In the genomic region with DNA sequence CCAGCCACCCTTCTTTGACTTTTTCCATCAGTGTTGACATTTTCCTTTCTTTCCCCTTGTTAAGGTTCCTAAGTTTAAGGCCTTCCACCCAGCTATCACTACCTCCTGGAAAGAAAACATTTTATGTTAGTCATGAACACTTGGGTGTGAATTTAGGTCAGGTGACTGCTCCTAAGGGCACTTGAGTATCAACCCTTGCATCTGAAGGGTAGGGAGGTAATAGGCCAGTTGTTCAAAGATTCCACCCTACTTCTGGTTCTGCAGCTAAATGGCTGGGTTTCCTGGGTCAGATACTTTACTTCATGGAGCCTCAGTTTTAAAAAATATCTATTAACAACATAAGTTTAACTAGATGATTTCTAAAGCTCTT, we compare ENCODE assay signal across 23 cellular contexts. TPM values are rescaled to one million over a fixed set of nuclear protein-coding genes. Genes with fewer than 3 reads are reported as not detected.
DNase-seq lines count a peak whose midpoint lies in the region; ATAC-seq, FAIRE-seq and TF ChIP-seq lines count a peak whose summit lies in the region.
"Had no signal": no experiment of that assay in that cellular context is flagged by ENCODE, and none has a peak within 500 bp of the region (broad histone marks: within the 10 kb centered on the region; RNA-seq: fewer than 3 reads in every experiment).

No MANE protein-coding gene starts in this region.

- H3K27ac Mint-ChIP-seq in activated naive CD8-positive, alpha-beta T cell treated with anti-CD3 and anti-CD28 coated beads, Interleukin-2, amount 50 U/mL, for 24 hours = no peak overlapping the region
- H3K27ac Mint-ChIP-seq in neural crest cell (ENCODE audit: unreplicated experiment) = peak overlapping the region; percentile 51
- H3K27ac Mint-ChIP-seq: activated B cell treated with CpG ODN at 0.5 μM for 24 hours; neural progenitor cell; T-helper 2 cell treated with Interferon-gamma antibody and Interleukin-4, amounts not matched to agents 5 μg/mL and 100 μg/mL, for 36 hours had no signal

- no peak for TF ChIP-seq POLR2A in GM12892 (IDR thresholded peaks at IDR 0.05; ENCODE audit: low read depth, low read length)

- H3K9me3 ChIP-seq in tibial artery = no peaks in the 10 kb centered on the region
- H3K9me3 ChIP-seq: colonic mucosa, SJSA1 had no signal

- peaks cover 25% of the 10 kb centered on the region for H3K27me3 Mint-ChIP-seq in activated naive CD8-positive, alpha-beta T cell treated with anti-CD3 and anti-CD28 coated beads, Interleukin-2, amount 50 U/mL, for 24 hours
- no peaks in the 10 kb centered on the region for H3K27me3 Mint-ChIP-seq in neural crest cell (ENCODE audit: low read depth)

- H3K36me3 Mint-ChIP-seq in activated naive CD8-positive, alpha-beta T cell treated with anti-CD3 and anti-CD28 coated beads, Interleukin-2, amount 50 U/mL, for 24 hours (ENCODE audit: low read depth) = no peaks in the 10 kb centered on the region
- H3K36me3 Mint-ChIP-seq in neural crest cell (ENCODE audit: low read depth) = no peaks in the 10 kb centered on the region
- H3K36me3 Mint-ChIP-seq: neural progenitor cell had no signal

- intact Hi-C loops in tibial artery (cut with DNase I; ENCODE audit: low total_unique reads) = no loop called here

- no peak overlapping the region for H3K4me3 Mint-ChIP-seq in activated naive CD8-positive, alpha-beta T cell treated with anti-CD3 and anti-CD28 coated beads, Interleukin-2, amount 50 U/mL, for 24 hours
- H3K4me3 Mint-ChIP-seq in neural crest cell = no peak overlapping the region
- H3K4me3 Mint-ChIP-seq: activated B cell treated with CpG ODN at 0.5 μM for 24 hours; neural progenitor cell; T-helper 2 cell treated with Interferon-gamma antibody and Interleukin-4, amounts not matched to agents 5 μg/mL and 100 μg/mL, for 36 hours had no signal

- no peaks in the 10 kb centered on the region for H3K9me3 Mint-ChIP-seq in activated naive CD8-positive, alpha-beta T cell treated with anti-CD3 and anti-CD28 coated beads, Interleukin-2, amount 50 U/mL, for 24 hours
- H3K9me3 Mint-ChIP-seq in neural crest cell = no peaks in the 10 kb centered on the region
- H3K9me3 Mint-ChIP-seq: activated B cell treated with CpG ODN at 0.5 μM for 24 hours; neural progenitor cell; T-helper 2 cell treated with Interferon-gamma antibody and Interleukin-4, amounts not matched to agents 5 μg/mL and 100 μg/mL, for 36 hours had no signal

- H3K4me3 ChIP-seq in tibial artery = no peak overlapping the region
- H3K4me3 ChIP-seq: colonic mucosa, neural progenitor cell, SJSA1 had no signal

- TF ChIP-seq CTCF in neural crest cell (conservative IDR thresholded peaks at IDR 0.05) = no peak
- TF ChIP-seq CTCF in tibial artery (IDR thresholded peaks at IDR 0.05) = no peak

- peaks cover 0 to 31% (median 11%) of the 10 kb centered on the region in 4 donors for H3K4me1 ChIP-seq in tibial artery
- H3K4me1 ChIP-seq: colonic mucosa, neural progenitor cell had no signal

- H3K27ac ChIP-seq in tibial artery = peak overlapping the region; percentile 45 to 54
- H3K27ac ChIP-seq: C4-2B, colonic mucosa, neural progenitor cell, SJSA1 had no signal

- peaks cover 4% of the 10 kb centered on the region for H3K4me1 Mint-ChIP-seq in activated naive CD8-positive, alpha-beta T cell treated with anti-CD3 and anti-CD28 coated beads, Interleukin-2, amount 50 U/mL, for 24 hours
- H3K4me1 Mint-ChIP-seq in neural crest cell = peaks cover 4% of the 10 kb centered on the region
- H3K4me1 Mint-ChIP-seq: activated B cell treated with CpG ODN at 0.5 μM for 24 hours, neural progenitor cell had no signal

- no peaks in the 10 kb centered on the region for H3K36me3 ChIP-seq in tibial artery
- H3K36me3 ChIP-seq: colonic mucosa, neural progenitor cell, SJSA1 had no signal

- DNase-seq in NCI-H510A treated with DMSO at 0.1 percent for 48 hours (lab: John Stamatoyannopoulos, UW) (peak; percentile 47), NCI-H510A (lab: John Stamatoyannopoulos, UW) (no peak), neural crest cell (ENCODE audit: low read depth, low spot score) (no peak), tibial artery (no peak), epidermal melanocyte (ENCODE audit: insufficient read length, low spot score) (no peak), T1000 (lab: John Stamatoyannopoulos, UW) (no peak), GM12892 (ENCODE audit: insufficient read length) (no peak)
- no peak for DNase-seq in activated naive CD8-positive, alpha-beta T cell treated with anti-CD3 and anti-CD28 coated beads, Interleukin-2, amount 50 U/mL, for 24 hours
- DNase-seq: activated B cell treated with CpG ODN at 0.5 μM for 24 hours; activated naive CD4-positive, alpha-beta T cell treated with anti-CD3 and anti-CD28 coated beads, Interleukin-2, amount 50 U/mL, for 16 hours; activated T-cell treated with anti-CD3 and anti-CD28 coated beads, Interleukin-2, amount 50 U/mL, for 48 hours; colonic mucosa; GDM1; GOT3; NCI-H1105; NCI-H2171 treated with DMSO at 0.1 percent for 48 hours; NCI-H774; OCI-M1 had no signal

- no peak for FAIRE-seq in GM12892 (lab: Jason Lieb, UNC)
- FAIRE-seq: endometrium had no signal

- ATAC-seq in activated naive CD8-positive, alpha-beta T cell treated with anti-CD3 and anti-CD28 coated beads, Interleukin-2, amount 50 U/mL, for 24 hours = peak; percentile 54

- no peaks in the 10 kb centered on the region for H3K27me3 ChIP-seq in tibial artery
- H3K27me3 ChIP-seq: colonic mucosa, neural progenitor cell, SJSA1 had no signal

RNA-seq across cellular contexts. Expression of a gene that starts 49.1 kb away (rescaled TPM):
- 2.7 and 2.8 TPM in 2 replicates for total RNA-seq in neural crest cell
- polyA plus RNA-seq in GM12892 (2012; ENCODE audit: missing spikeins) = 0.06 TPM
